18 cellular contexts compared by ENCODE assay signal in the genomic region with DNA sequence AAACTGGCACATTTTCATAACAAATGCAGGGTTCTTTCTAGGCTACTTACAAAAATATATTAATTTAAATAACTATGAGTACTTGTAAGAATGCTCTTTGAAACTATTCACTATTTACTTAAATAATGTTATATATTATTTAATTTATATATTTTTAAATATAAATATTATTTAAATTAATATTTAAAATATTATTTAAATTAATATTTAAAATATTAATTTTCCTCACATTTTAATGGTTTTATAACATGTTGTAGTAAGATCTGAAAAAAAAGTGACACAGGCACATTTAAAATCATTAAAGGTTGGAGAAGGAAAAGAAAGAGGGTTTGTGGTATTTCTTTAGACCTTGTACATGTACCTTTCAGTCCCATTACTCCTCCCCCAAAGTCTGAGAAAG.
"Had no signal": no experiment of that assay in that cellular context is flagged by ENCODE, and none has a peak within 500 bp of the region (broad histone marks: within the 10 kb centered on the region; RNA-seq: fewer than 3 reads in every experiment).

No MANE protein-coding gene starts in this region.

- H3K27ac ChIP-seq: HL-60, RWPE1 had no signal

- DNase-seq: KBM-7, MV-4-11, NCI-H1048, NCI-H1105, NCI-H1417, NCI-H1436 treated with DMSO at 0.1 percent for 48 hours, NCI-H1694, NCI-H187 treated with DMSO at 0.1 percent for 48 hours, NCI-H2029 treated with DMSO at 0.1 percent for 48 hours, NCI-H2227 treated with DMSO at 0.1 percent for 48 hours, NCI-H446, NCI-H510A, NCI-H524 treated with DMSO at 0.1 percent for 48 hours, NCI-H69, NCI-H774, SHP77 had no signal
